ENCODE assay signal across 13 cellular contexts in the genomic region with DNA sequence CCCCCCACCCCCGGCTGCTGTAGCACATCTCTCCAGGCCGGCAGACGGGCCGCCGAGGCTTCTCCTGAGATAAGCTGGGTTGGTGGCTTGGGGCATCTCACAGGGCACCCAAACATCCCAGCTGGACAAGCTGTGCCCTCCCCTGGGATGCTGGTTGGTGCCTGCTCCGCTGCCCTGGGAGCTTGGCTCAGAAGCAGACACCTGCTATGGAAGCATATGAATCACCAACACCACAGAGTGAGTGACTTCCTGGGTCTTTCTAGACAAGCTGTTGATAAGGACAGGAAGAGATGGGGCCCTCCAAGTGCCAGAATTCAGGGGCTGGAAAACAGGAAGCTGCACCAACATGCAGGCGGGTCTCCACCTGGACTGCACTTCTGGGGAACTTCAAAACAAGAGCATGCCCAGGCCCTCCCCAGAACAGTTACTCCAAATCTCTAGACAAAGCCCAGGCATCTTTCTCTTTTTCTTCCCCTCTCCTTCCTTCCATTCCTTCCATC. TPM values are rescaled to one million over a fixed set of nuclear protein-coding genes. Genes with fewer than 3 reads are reported as not detected.
A peak's percentile ranks its signal among the peaks of the same experiment; 100 is the strongest.
DNase-seq lines count a peak whose midpoint lies in the region; ATAC-seq and TF ChIP-seq lines count a peak whose summit lies in the region.
"Had no signal": no experiment of that assay in that cellular context is flagged by ENCODE, and none has a peak within 500 bp of the region (broad histone marks: within the 10 kb centered on the region; RNA-seq: fewer than 3 reads in every experiment).

No MANE protein-coding gene starts in this region.

- no peaks in the 10 kb centered on the region for H3K36me3 ChIP-seq in DND-41 (ENCODE audit: insufficient read depth, low read length)
- H3K36me3 ChIP-seq: Peyer's patch had no signal

- H3K4me3 ChIP-seq in DND-41 (ENCODE audit: low read depth in 1 of 2, low read length in 2 of 2) (no peak overlapping the region), lower leg skin (ENCODE audit: low read depth, poor library complexity, severe bottlenecking) (no peak overlapping the region)
- H3K4me3 ChIP-seq: Peyer's patch had no signal

- peak overlapping the region; percentile 80 for H3K27ac ChIP-seq in DND-41 (ENCODE audit: low read length)
- H3K27ac ChIP-seq: Peyer's patch had no signal

- peak overlapping the region; percentile 24; the same call in 1 of the 2 replicates for H3K9ac ChIP-seq in DND-41 (ENCODE audit: low read depth, low read length)

- H3K9me3 Mint-ChIP-seq in T-helper 1 cell treated with Interleukin-12 subunit alpha and Interleukin-12 subunit beta and Interleukin-4 antibody, amounts not matched to agents 30 μg/mL and 1 μg/mL, for 36 hours: no peaks in the 10 kb centered on the region
- H3K9me3 Mint-ChIP-seq: CD8-positive, alpha-beta T cell; memory B cell had no signal

- H4K20me1 ChIP-seq in DND-41 (ENCODE audit: insufficient read depth, low read length): no peaks in the 10 kb centered on the region

- H3K27ac Mint-ChIP-seq in T-helper 1 cell treated with Interleukin-12 subunit alpha and Interleukin-12 subunit beta and Interleukin-4 antibody, amounts not matched to agents 30 μg/mL and 1 μg/mL, for 36 hours: peak overlapping the region; percentile 83
- H3K27ac Mint-ChIP-seq: CD8-positive, alpha-beta T cell; memory B cell had no signal

- intact Hi-C loops in lower leg skin (cut with DNase I; ENCODE audit: low total_unique reads): no loop called here

- peaks cover 25% of the 10 kb centered on the region for H3K4me1 ChIP-seq in DND-41 (ENCODE audit: insufficient read depth, low read length)

- H2AFZ ChIP-seq in DND-41 (ENCODE audit: low read depth, low read length): peak overlapping the region; percentile 66; the same call in 1 of the 2 replicates

- peak overlapping the region; percentile 26 for H3K4me2 ChIP-seq in DND-41 (ENCODE audit: insufficient read depth, low read length)

- H3K36me3 Mint-ChIP-seq in T-helper 1 cell treated with Interleukin-12 subunit alpha and Interleukin-12 subunit beta and Interleukin-4 antibody, amounts not matched to agents 30 μg/mL and 1 μg/mL, for 36 hours (ENCODE audit: low read depth): peaks cover 3% of the 10 kb centered on the region
- H3K36me3 Mint-ChIP-seq: CD8-positive, alpha-beta T cell; memory B cell had no signal

- ATAC-seq in DND-41 (ENCODE audit: insufficient read depth, low read depth): peak; percentile 95
- no peak for ATAC-seq in HG02852 (IDR thresholded peaks at IDR 0.05; ENCODE audit: unreplicated experiment)
- ATAC-seq: CD8-positive, alpha-beta T cell; HCT116 had no signal

- peak; percentile 70 for DNase-seq in DND-41
- peak; percentile 49 for DNase-seq in HT1080 (ENCODE audit: low read depth)
- DNase-seq in hepatic stellate cell (ENCODE audit: low spot score): peak; percentile 42
- DNase-seq in NCI-H2227 (lab: John Stamatoyannopoulos, UW; ENCODE audit: unreplicated experiment): no peak
- DNase-seq in lower leg skin (ENCODE audit: low spot score in 2 of 2): no peak
- DNase-seq in NCI-H2081 (lab: John Stamatoyannopoulos, UW): no peak
- DNase-seq: CD8-positive, alpha-beta T cell; NCI-H1105 treated with DMSO at 0.1 percent for 48 hours; Peyer's patch had no signal

- H3K4me1 Mint-ChIP-seq in T-helper 1 cell treated with Interleukin-12 subunit alpha and Interleukin-12 subunit beta and Interleukin-4 antibody, amounts not matched to agents 30 μg/mL and 1 μg/mL, for 36 hours (ENCODE audit: low read depth): peaks cover 28% of the 10 kb centered on the region
- H3K4me1 Mint-ChIP-seq: memory B cell had no signal

- no peak for TF ChIP-seq POLR2A in lower leg skin (IDR thresholded peaks at IDR 0.05)

- peaks cover 2% of the 10 kb centered on the region for H3K9me3 ChIP-seq in DND-41 (ENCODE audit: insufficient read depth, low read length, severe bottlenecking)
- H3K9me3 ChIP-seq: Peyer's patch had no signal

- H3K27me3 ChIP-seq in DND-41 (ENCODE audit: insufficient read depth, low read length, poor library complexity): no peaks in the 10 kb centered on the region
- H3K27me3 ChIP-seq: Peyer's patch had no signal

- H3K27me3 Mint-ChIP-seq in T-helper 1 cell treated with Interleukin-12 subunit alpha and Interleukin-12 subunit beta and Interleukin-4 antibody, amounts not matched to agents 30 μg/mL and 1 μg/mL, for 36 hours (ENCODE audit: low read depth): no peaks in the 10 kb centered on the region
- H3K27me3 Mint-ChIP-seq: memory B cell had no signal

- H3K4me3 Mint-ChIP-seq in T-helper 1 cell treated with Interleukin-12 subunit alpha and Interleukin-12 subunit beta and Interleukin-4 antibody, amounts not matched to agents 30 μg/mL and 1 μg/mL, for 36 hours: peak overlapping the region; percentile 25
- H3K4me3 Mint-ChIP-seq: CD8-positive, alpha-beta T cell; memory B cell had no signal

- H3K79me2 ChIP-seq in DND-41 (ENCODE audit: insufficient read depth, low read length): no peaks in the 10 kb centered on the region

- TF ChIP-seq CTCF in DND-41 (IDR thresholded peaks at IDR 0.05; ENCODE audit: borderline replicate concordance, extremely low read depth, low read length, poor library complexity, severe bottlenecking) (no peak), lower leg skin (IDR thresholded peaks at IDR 0.05) (no peak)

- 91 to 92% methylated on average over 2 to 5 of the region's 7 CpGs for WGBS in lower leg skin, 2 donors

RNA-seq across cellular contexts. Expression of a gene that starts 13.7 kb away (rescaled TPM):
- total RNA-seq in HT1080 (2014; rRNA removed; shearing (Covaris generic)): 7.0 and 9.1 TPM in 2 replicates
- polyA plus RNA-seq in HT1080 (2015; cell fraction: cytosol; rRNA removed): 8.5 and 10.8 TPM in 2 replicates
- polyA plus RNA-seq in HT1080 (2015; cell fraction: nucleus; rRNA removed): 1.6 and 3.5 TPM in 2 replicates
- 1 to 10 TPM; 1.4 to 2.5 (median 1.9) TPM for total RNA-seq in lower leg skin

Comparison
In these comparisons a context has a peak if more than half of its experiments do, and no peak if none do; other contexts are left out.
1. DNase-seq: peak in DND-41 (single experiment), HT1080 (single experiment) and hepatic stellate cell (single experiment); none in NCI-H2227 (single experiment), lower leg skin (0 of 2) and NCI-H2081 (0 of 2).